Comparison of ENCODE assay signal across 8 cellular contexts in the genomic region with DNA sequence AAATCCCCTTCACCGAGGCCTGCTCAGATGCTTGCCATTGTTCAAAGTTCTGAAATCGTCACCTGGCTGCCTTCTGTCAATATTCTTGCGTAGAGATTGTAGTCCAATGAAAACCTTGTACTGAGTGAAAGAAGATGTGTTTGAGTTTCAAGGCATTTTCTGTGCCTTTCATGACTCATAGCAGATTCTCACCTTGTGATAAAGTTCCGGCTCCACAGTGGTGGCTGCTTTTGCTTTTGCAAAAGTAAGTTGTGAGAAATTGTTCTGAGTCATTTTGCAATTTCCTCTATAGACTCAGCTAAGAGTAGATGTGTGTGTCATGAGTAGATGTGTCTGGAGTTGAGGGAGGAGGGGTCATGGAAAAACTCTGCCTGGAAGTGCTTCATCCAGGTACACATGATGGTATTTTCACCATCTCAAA. TPM values are rescaled to one million over a fixed set of nuclear protein-coding genes. Genes with fewer than 3 reads are reported as not detected.
A peak's percentile ranks its signal among the peaks of the same experiment; 100 is the strongest.
DNase-seq lines count a peak whose midpoint lies in the region; ATAC-seq and TF ChIP-seq lines count a peak whose summit lies in the region.

No MANE protein-coding gene starts in this region.

- TF ChIP-seq CTCF in ascending aorta (IDR thresholded peaks at IDR 0.05): no peak

- no peaks in the 10 kb centered on the region for H3K9me3 Mint-ChIP-seq in memory B cell

- no peak overlapping the region for H3K4me3 ChIP-seq in ascending aorta

- H3K4me1 Mint-ChIP-seq in memory B cell: peaks cover 5% of the 10 kb centered on the region

- H3K4me1 ChIP-seq in ascending aorta: peaks cover 11 to 19% of the 10 kb centered on the region in 2 donors

- ATAC-seq in GM21526 (IDR thresholded peaks at IDR 0.05; ENCODE audit: low FRiP score, unreplicated experiment): peak; percentile 97
- ATAC-seq in memory B cell (ENCODE audit: low read depth): no peak
- no peak for ATAC-seq in sciatic nerve

- no peaks in the 10 kb centered on the region for H3K27me3 ChIP-seq in ascending aorta

- H3K36me3 Mint-ChIP-seq in memory B cell: peaks cover 1% of the 10 kb centered on the region

- H3K27ac ChIP-seq in ascending aorta: no peak overlapping the region

- H3K4me3 Mint-ChIP-seq in memory B cell: no peak overlapping the region

- H3K9me3 ChIP-seq in ascending aorta: no peaks in the 10 kb centered on the region

- peak; percentile 96 for DNase-seq in ELR (ENCODE audit: low read depth)
- peak; percentile 73 for DNase-seq in HS-5 (ENCODE audit: low read depth)
- peak; percentile 4 for DNase-seq in activated T-helper 1 cell treated with Interleukin-2 at 50 U/mL for 16 hours (ENCODE audit: low read depth)
- no peak for DNase-seq in memory B cell (ENCODE audit: low spot score in 2 of 2)
- no peak for DNase-seq in sciatic nerve (ENCODE audit: low spot score)
- no peak for DNase-seq in ascending aorta (ENCODE audit: low spot score in 2 of 2)
- DNase-seq in NAMALWA (ENCODE audit: low spot score): no peak

- no peaks in the 10 kb centered on the region for H3K27me3 Mint-ChIP-seq in memory B cell

- intact Hi-C loops in sciatic nerve (cut with DNase I): no loop called here
- intact Hi-C loops in ascending aorta (cut with DNase I): no loop called here

- H3K27ac Mint-ChIP-seq in memory B cell: peak overlapping the region; percentile 39

- H3K36me3 ChIP-seq in ascending aorta: no peaks in the 10 kb centered on the region

RNA-seq across cellular contexts. Expression of gene CLDN20, which starts 39.8 kb away (rescaled TPM):
- total RNA-seq in sciatic nerve: 2.2 TPM
- not detected for total RNA-seq in ascending aorta

Comparison
In these comparisons a context has a peak if more than half of its experiments do, and no peak if none do; other contexts are left out.
1. DNase-seq: peak in ELR (single experiment), HS-5 (single experiment) and activated T-helper 1 cell treated with Interleukin-2 at 50 U/mL for 16 hours (single experiment); none in memory B cell (0 of 2), sciatic nerve (single experiment), ascending aorta (0 of 2) and NAMALWA (single experiment).